Comparison of ENCODE assay signal across 1 cellular context in the genomic region with DNA sequence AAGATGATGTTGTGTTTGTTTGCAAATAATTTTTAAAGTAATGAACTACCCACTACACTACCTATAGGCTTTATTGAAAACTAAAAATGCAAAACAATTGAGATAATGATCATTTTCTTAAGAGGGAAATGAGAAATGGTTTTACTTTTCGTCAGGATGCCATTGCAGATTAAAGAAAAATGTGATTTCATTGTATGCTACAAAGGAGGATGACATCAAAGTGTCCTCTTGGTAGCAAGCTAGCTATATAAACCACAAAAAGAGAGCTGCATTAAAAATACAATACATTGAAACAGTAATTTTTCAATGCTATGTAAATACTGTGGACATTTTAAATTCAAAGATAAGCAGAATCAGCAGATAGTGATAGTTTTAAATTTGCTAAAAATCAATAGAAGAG.
TF ChIP-seq lines count a peak whose summit lies in the region.

No MANE protein-coding gene starts in this region.

TF ChIP-seq in SK-N-SH, 30 proteins besides CTCF, POLR2A, EP300 and RAD21 (continued from another document):
- TF ChIP-seq EZH2phosphoT487 (IDR thresholded peaks at IDR 0.05; ENCODE audit: borderline replicate concordance, low read depth) (no peak), PBX3 (IDR thresholded peaks at IDR 0.05) (no peak), NRF1 (IDR thresholded peaks at IDR 0.05; ENCODE audit: low read depth, low read length) (no peak), RCOR1 (IDR thresholded peaks at IDR 0.05; ENCODE audit: low read length) (no peak), JUND (IDR thresholded peaks at IDR 0.05) (no peak), NFIC (IDR thresholded peaks at IDR 0.05; ENCODE audit: borderline replicate concordance) (no peak), ELF1 (IDR thresholded peaks at IDR 0.05) (no peak), SIN3A (IDR thresholded peaks at IDR 0.05; ENCODE audit: borderline replicate concordance, low read depth, low read length) (no peak), RXRA (IDR thresholded peaks at IDR 0.05; ENCODE audit: borderline replicate concordance, low read depth) (no peak), GABPA (IDR thresholded peaks at IDR 0.05; ENCODE audit: low read depth) (no peak), FOXJ3 (CRISPR knock-in tag; IDR thresholded peaks at IDR 0.05) (no peak)
TF ChIP-seq in SK-N-SH: peak in this region for 0.
